8 cellular contexts compared by ENCODE assay signal in the genomic region with DNA sequence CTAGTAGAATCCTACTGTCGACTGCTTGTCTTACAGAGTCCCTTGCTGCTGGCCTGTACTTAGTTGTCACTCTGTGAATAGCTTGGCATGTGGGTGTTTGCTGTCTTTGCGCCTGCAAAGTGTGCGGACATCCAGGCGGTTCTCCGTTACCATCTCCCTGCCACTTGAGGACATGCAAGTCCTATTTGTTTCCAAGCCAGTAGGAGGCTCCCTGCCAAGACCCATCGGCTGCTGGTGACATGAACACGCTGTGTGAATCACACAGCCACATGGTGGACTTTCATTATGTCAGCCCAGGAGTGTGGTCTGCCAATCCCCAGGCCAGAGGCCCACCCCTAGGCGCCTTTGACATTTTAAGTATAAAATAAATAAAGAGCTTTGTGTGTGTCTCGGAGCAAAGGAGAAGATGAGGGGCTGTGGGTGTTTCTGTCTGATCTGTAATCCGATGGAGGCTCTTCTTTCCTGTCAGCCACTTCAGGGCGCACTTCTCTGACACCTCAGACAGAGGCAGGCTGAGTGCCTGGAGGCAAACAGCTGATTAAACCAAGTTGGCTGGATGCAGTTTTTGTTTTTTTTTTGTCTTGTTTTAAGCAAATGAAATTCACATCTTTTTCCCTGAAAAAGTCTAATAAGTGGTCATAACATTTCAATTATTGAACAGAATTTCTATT. TPM values are rescaled to one million over a fixed set of nuclear protein-coding genes. Genes with fewer than 3 reads are reported as not detected.
DNase-seq lines count a peak whose midpoint lies in the region; ATAC-seq, FAIRE-seq and TF ChIP-seq lines count a peak whose summit lies in the region.

No MANE protein-coding gene starts in this region.

- no peaks in the 10 kb centered on the region for H3K9me3 ChIP-seq in small intestine (ENCODE audit: control insufficient read depth, low read depth)
- no peaks in the 10 kb centered on the region for H3K9me3 ChIP-seq in effector memory CD4-positive, alpha-beta T cell (ENCODE audit: control insufficient read depth, low read length)

- no peak overlapping the region for H3K4me3 Mint-ChIP-seq in activated CD8-positive, alpha-beta T cell treated with anti-CD3 and anti-CD28 coated beads for 36 hours

- H3K27me3 Mint-ChIP-seq in activated CD8-positive, alpha-beta T cell treated with anti-CD3 and anti-CD28 coated beads for 36 hours, result no peaks in the 10 kb centered on the region

- H3K27ac ChIP-seq in small intestine (ENCODE audit: low read depth in 1 of 2, low read length in 1 of 2), result no peak overlapping the region
- no peak overlapping the region for H3K27ac ChIP-seq in effector memory CD4-positive, alpha-beta T cell (ENCODE audit: insufficient read depth, low read length, poor library complexity, severe bottlenecking)

- H3K4me3 ChIP-seq in small intestine (ENCODE audit: low read depth in 1 of 2, low read length in 2 of 2), result no peak overlapping the region
- H3K4me3 ChIP-seq in effector memory CD4-positive, alpha-beta T cell (ENCODE audit: insufficient read depth, low read depth, low read length, poor library complexity, severe bottlenecking), result no peak overlapping the region

- no peaks in the 10 kb centered on the region for H3K4me1 Mint-ChIP-seq in activated CD8-positive, alpha-beta T cell treated with anti-CD3 and anti-CD28 coated beads for 36 hours (ENCODE audit: low read depth)

- DNase-seq in NCI-H748 (lab: John Stamatoyannopoulos, UW; ENCODE audit: unreplicated experiment) (peak; percentile 54), NCI-H748 treated with DMSO at 0.1 percent for 48 hours (lab: John Stamatoyannopoulos, UW) (no peak), SK-N-DZ (ENCODE audit: low spot score) (peak; percentile 85), head of caudate nucleus (peak; percentile 14 to 84 (median 59)), sciatic nerve (ENCODE audit: low spot score) (no peak), small intestine (no peak)
- DNase-seq in activated CD8-positive, alpha-beta T cell treated with anti-CD3 and anti-CD28 coated beads for 36 hours, result no peak
- DNase-seq in effector memory CD4-positive, alpha-beta T cell, result no peak

- 68 to 87% (median 86%) methylated on average over 11 of the region's 11 CpGs for WGBS in small intestine, 3 donors

- no peak for TF ChIP-seq CTCF in activated CD8-positive, alpha-beta T cell treated with anti-CD3 and anti-CD28 coated beads for 36 hours (IDR thresholded peaks at IDR 0.05)

- H3K4me1 ChIP-seq in small intestine (ENCODE audit: control insufficient read depth in 2 of 2, insufficient read depth in 1 of 2, low read depth in 1 of 2, low read length in 1 of 2), result no peaks in the 10 kb centered on the region
- no peaks in the 10 kb centered on the region for H3K4me1 ChIP-seq in effector memory CD4-positive, alpha-beta T cell (ENCODE audit: control insufficient read depth, insufficient read depth, low read length, poor library complexity, severe bottlenecking)

- H3K27me3 ChIP-seq in small intestine (ENCODE audit: control insufficient read depth in 2 of 2, insufficient read depth in 2 of 2, low read length in 2 of 2), result no peaks in the 10 kb centered on the region
- no peaks in the 10 kb centered on the region for H3K27me3 ChIP-seq in effector memory CD4-positive, alpha-beta T cell (replicated peaks; ENCODE audit: control insufficient read depth, insufficient read depth, low read length, poor library complexity, severe bottlenecking)

- H3K36me3 ChIP-seq in small intestine (ENCODE audit: control insufficient read depth in 2 of 2, insufficient read depth in 2 of 2, low read length in 2 of 2), result no peaks in the 10 kb centered on the region
- H3K36me3 ChIP-seq in effector memory CD4-positive, alpha-beta T cell (ENCODE audit: control insufficient read depth, insufficient read depth, low read length), result no peaks in the 10 kb centered on the region

- FAIRE-seq in small intestine (lab: Jason Lieb, UNC), result no peak

- POLR2A ChIA-PET in activated CD8-positive, alpha-beta T cell treated with anti-CD3 and anti-CD28 coated beads for 36 hours (lab: Charles Lee), result no interaction called here

- CTCF ChIA-PET in activated CD8-positive, alpha-beta T cell treated with anti-CD3 and anti-CD28 coated beads for 36 hours (lab: Charles Lee), result no interaction called here

- peak; percentile 72 for ATAC-seq in sciatic nerve
- no peak for ATAC-seq in activated CD8-positive, alpha-beta T cell treated with anti-CD3 and anti-CD28 coated beads for 36 hours

- no peaks in the 10 kb centered on the region for H3K36me3 Mint-ChIP-seq in activated CD8-positive, alpha-beta T cell treated with anti-CD3 and anti-CD28 coated beads for 36 hours (ENCODE audit: low read depth)

- intact Hi-C loops in head of caudate nucleus (cut with DNase I) (no loop called here), sciatic nerve (cut with DNase I) (no loop called here)
- intact Hi-C loops in activated CD8-positive, alpha-beta T cell treated with anti-CD3 and anti-CD28 coated beads for 36 hours (cut with micrococcal nuclease), result no loop called here

- no peaks in the 10 kb centered on the region for H3K9me3 Mint-ChIP-seq in activated CD8-positive, alpha-beta T cell treated with anti-CD3 and anti-CD28 coated beads for 36 hours

- H3K27ac Mint-ChIP-seq in activated CD8-positive, alpha-beta T cell treated with anti-CD3 and anti-CD28 coated beads for 36 hours, result no peak overlapping the region

RNA-seq across cellular contexts. Expression of a gene that starts 51.5 kb away (rescaled TPM):
- 0.93 and 4.7 TPM in 2 replicates for polyA plus RNA-seq in SK-N-DZ (2014; cell fraction: cytosol; rRNA removed)
- polyA plus RNA-seq in SK-N-DZ (2014; cell fraction: nucleus; rRNA removed), result 0.64 and 1.8 TPM in 2 replicates
- 42.6 TPM for total RNA-seq in sciatic nerve
- 1 to 10 TPM; 4.3 to 6.9 (median 5.3) TPM for polyA plus RNA-seq in small intestine
- 10 to 100 TPM; 13.4 to 13.7 TPM for total RNA-seq in activated CD8-positive, alpha-beta T cell treated with anti-CD3 and anti-CD28 coated beads for 36 hours

Comparison
In these comparisons a context has a peak if more than half of its experiments do, and no peak if none do; other contexts are left out.
1. DNase-seq: peak in NCI-H748 (single experiment), SK-N-DZ (single experiment) and head of caudate nucleus (42 of 42); none in NCI-H748 treated with DMSO at 0.1 percent for 48 hours (single experiment), sciatic nerve (single experiment), small intestine (single experiment), activated CD8-positive, alpha-beta T cell treated with anti-CD3 and anti-CD28 coated beads for 36 hours (single experiment) and effector memory CD4-positive, alpha-beta T cell (0 of 3).